ENCODE assay signal across 16 cellular contexts in the genomic region with DNA sequence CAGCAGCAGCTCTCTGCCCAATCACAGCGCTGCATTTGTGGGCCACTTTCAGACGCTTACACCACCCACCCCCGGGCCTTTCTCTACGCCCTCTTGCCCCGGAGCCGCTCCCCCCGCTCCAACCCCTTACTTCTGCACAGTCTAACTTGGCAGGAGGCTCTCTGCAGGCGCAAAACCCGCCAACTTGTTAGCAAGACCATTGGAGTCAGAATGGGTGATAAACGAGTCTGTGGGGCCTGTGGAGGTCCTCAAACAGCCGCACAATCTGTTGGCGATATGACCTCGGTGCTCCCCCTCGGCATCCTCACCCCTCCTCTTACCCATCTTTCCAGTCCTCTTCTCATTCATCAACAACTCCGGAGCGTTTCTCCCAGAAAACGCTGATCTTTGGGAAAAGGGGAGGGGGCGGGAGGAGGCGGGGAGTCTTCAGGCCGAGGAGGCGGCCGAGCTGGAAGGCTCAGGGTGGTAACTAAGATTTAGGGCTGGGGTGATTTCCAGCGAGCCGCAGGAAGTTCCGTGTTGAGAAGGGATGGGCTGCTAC. TPM values are rescaled to one million over a fixed set of nuclear protein-coding genes. Genes with fewer than 3 reads are reported as not detected.
DNase-seq lines count a peak whose midpoint lies in the region; ATAC-seq and TF ChIP-seq lines count a peak whose summit lies in the region.
"Had no signal": no experiment of that assay in that cellular context is flagged by ENCODE, and none has a peak within 500 bp of the region (broad histone marks: within the 10 kb centered on the region; RNA-seq: fewer than 3 reads in every experiment).

No MANE protein-coding gene starts in this region.

- H3K36me3 ChIP-seq in thoracic aorta (no peaks in the 10 kb centered on the region), PC-9 (ENCODE audit: low read depth) (no peaks in the 10 kb centered on the region)
- no peaks in the 10 kb centered on the region for H3K36me3 ChIP-seq in CD4-positive, alpha-beta memory T cell (ENCODE audit: insufficient read depth, low read length)
- H3K36me3 ChIP-seq: thyroid gland had no signal

- H3K27ac ChIP-seq in layer of hippocampus (ENCODE audit: low read depth, low read length) (peak overlapping the region; percentile 81), thoracic aorta (no peak overlapping the region), PC-9 (no peak overlapping the region)
- no peak overlapping the region for H3K27ac ChIP-seq in CD4-positive, alpha-beta memory T cell (ENCODE audit: low read depth, low read length)
- H3K27ac ChIP-seq: C4-2B, thyroid gland had no signal

- H3K36me3 Mint-ChIP-seq in activated naive CD4-positive, alpha-beta T cell treated with anti-CD3 and anti-CD28 coated beads, Interleukin-2, amount 50 U/mL, for 24 hours = peaks cover 7% of the 10 kb centered on the region
- peaks cover 5% of the 10 kb centered on the region for H3K36me3 Mint-ChIP-seq in activated naive CD4-positive, alpha-beta T cell treated with anti-CD3 and anti-CD28 coated beads for 36 hours (ENCODE audit: low read depth)
- H3K36me3 Mint-ChIP-seq in CD4-positive, alpha-beta memory T cell = peaks cover 0 to 4% of the 10 kb centered on the region in 2 donors

- no TSS peak for BruUV-seq in PC-9 (replicated peaks; lab: Mats Ljungman, UMichigan)

- H3K27me3 Mint-ChIP-seq in activated naive CD4-positive, alpha-beta T cell treated with anti-CD3 and anti-CD28 coated beads, Interleukin-2, amount 50 U/mL, for 24 hours = peaks cover 66% of the 10 kb centered on the region
- peaks cover 78% of the 10 kb centered on the region for H3K27me3 Mint-ChIP-seq in activated naive CD4-positive, alpha-beta T cell treated with anti-CD3 and anti-CD28 coated beads for 36 hours (ENCODE audit: low read depth)
- H3K27me3 Mint-ChIP-seq in CD4-positive, alpha-beta memory T cell = peaks cover 62 to 69% of the 10 kb centered on the region in 2 donors

- H3K4me3 Mint-ChIP-seq in activated naive CD4-positive, alpha-beta T cell treated with anti-CD3 and anti-CD28 coated beads, Interleukin-2, amount 50 U/mL, for 24 hours = no peak overlapping the region
- H3K4me3 Mint-ChIP-seq in activated naive CD4-positive, alpha-beta T cell treated with anti-CD3 and anti-CD28 coated beads for 36 hours = no peak overlapping the region
- H3K4me3 Mint-ChIP-seq in CD4-positive, alpha-beta memory T cell = peak overlapping the region in 4 of 8 donors; percentile 6 to 61 (median 52)

- no peak for DNase-seq in activated naive CD4-positive, alpha-beta T cell treated with anti-CD3 and anti-CD28 coated beads for 36 hours
- DNase-seq in anterior cingulate cortex (lab: John Stamatoyannopoulos, UW) = peak in 50 of 58 donors; percentile 14 to 84 (median 54)
- no peak for DNase-seq in thoracic aorta (ENCODE audit: low spot score)
- DNase-seq in PC-9 = no peak
- no peak for DNase-seq in CD4-positive, alpha-beta memory T cell
- no peak for DNase-seq in NCI-H526 treated with DMSO at 0.1 percent for 48 hours (lab: John Stamatoyannopoulos, UW)
- DNase-seq: activated effector memory CD4-positive, alpha-beta T cell treated with anti-CD3 and anti-CD28 coated beads, Interleukin-2, amount 50 U/mL, for 16 hours; GOT3; NCI-H2171; thyroid gland had no signal

- no peak overlapping the region for H2AFZ ChIP-seq in PC-9

- H3K27me3 ChIP-seq in layer of hippocampus (ENCODE audit: control insufficient read depth, insufficient read depth, low read length) (peaks cover 18% of the 10 kb centered on the region), thoracic aorta (replicated peaks; ENCODE audit: insufficient read depth) (peaks cover 37% of the 10 kb centered on the region), PC-9 (ENCODE audit: insufficient read depth, low read depth) (peaks cover 59% of the 10 kb centered on the region)
- peaks cover 50% of the 10 kb centered on the region for H3K27me3 ChIP-seq in CD4-positive, alpha-beta memory T cell (ENCODE audit: insufficient read depth, low read length)

- H3K4me3 ChIP-seq in thoracic aorta (peak overlapping the region; percentile 35), PC-9 (no peak overlapping the region)
- H3K4me3 ChIP-seq in CD4-positive, alpha-beta memory T cell (ENCODE audit: low read length in 2 of 2) = no peak overlapping the region
- H3K4me3 ChIP-seq: thyroid gland had no signal

- H3K4me1 ChIP-seq in thoracic aorta (ENCODE audit: control insufficient read depth in 1 of 2, low read depth in 2 of 2) (peaks cover 18 to 34% of the 10 kb centered on the region in 2 donors), PC-9 (replicated peaks; ENCODE audit: insufficient read depth) (no peaks in the 10 kb centered on the region)
- H3K4me1 ChIP-seq in CD4-positive, alpha-beta memory T cell (ENCODE audit: insufficient read depth, low read length) = peaks cover 17% of the 10 kb centered on the region

- TF ChIP-seq CTCF in thoracic aorta (IDR thresholded peaks at IDR 0.05) (no peak), PC-9 (conservative IDR thresholded peaks at IDR 0.05) (no peak)

- POLR2A ChIA-PET in PC-9 (lab: Charles Lee; ENCODE audit: unreplicated experiment) = no interaction called here
- POLR2A ChIA-PET in CD4-positive, alpha-beta memory T cell (lab: Charles Lee; ENCODE audit: partially characterized antibody) = no interaction called here

- H3F3A ChIP-seq in PC-9 (ENCODE audit: insufficient read depth, low read depth) = no peaks in the 10 kb centered on the region

- no peaks in the 10 kb centered on the region for H4K20me1 ChIP-seq in PC-9 (ENCODE audit: insufficient read depth)

- H3K9me3 Mint-ChIP-seq in activated naive CD4-positive, alpha-beta T cell treated with anti-CD3 and anti-CD28 coated beads, Interleukin-2, amount 50 U/mL, for 24 hours = peaks cover 14% of the 10 kb centered on the region
- no peaks in the 10 kb centered on the region for H3K9me3 Mint-ChIP-seq in activated naive CD4-positive, alpha-beta T cell treated with anti-CD3 and anti-CD28 coated beads for 36 hours
- peaks cover 0 to 49% (median 19%) of the 10 kb centered on the region in 8 donors for H3K9me3 Mint-ChIP-seq in CD4-positive, alpha-beta memory T cell

- peak overlapping the region; percentile 8 for H3K27ac Mint-ChIP-seq in activated naive CD4-positive, alpha-beta T cell treated with anti-CD3 and anti-CD28 coated beads, Interleukin-2, amount 50 U/mL, for 24 hours
- H3K27ac Mint-ChIP-seq in activated naive CD4-positive, alpha-beta T cell treated with anti-CD3 and anti-CD28 coated beads for 36 hours = no peak overlapping the region
- H3K27ac Mint-ChIP-seq in CD4-positive, alpha-beta memory T cell = peak overlapping the region in 1 of 7 donors; percentile 4

- H3K79me2 ChIP-seq in PC-9 (ENCODE audit: low read depth) = no peaks in the 10 kb centered on the region

- no peak for ATAC-seq in thoracic aorta (ENCODE audit: insufficient number of reproducible peaks, low FRiP score, low read depth)
- ATAC-seq: esophagus mucosa had no signal

- H3K9me2 ChIP-seq in PC-9 (ENCODE audit: insufficient read depth) = no peaks in the 10 kb centered on the region

- H3K4me2 ChIP-seq in PC-9 = no peak overlapping the region

- CTCF ChIA-PET in activated naive CD4-positive, alpha-beta T cell treated with anti-CD3 and anti-CD28 coated beads for 36 hours (lab: Charles Lee) = no interaction called here
- CTCF ChIA-PET in PC-9 (lab: Charles Lee) = no interaction called here
- CTCF ChIA-PET in CD4-positive, alpha-beta memory T cell (lab: Charles Lee; ENCODE audit: partially characterized antibody) = no interaction called here

- H3K9me3 ChIP-seq in thoracic aorta = no peaks in the 10 kb centered on the region
- H3K9me3 ChIP-seq in PC-9 (ENCODE audit: insufficient read depth, low read depth) = no peaks in the 10 kb centered on the region
- H3K9me3 ChIP-seq in CD4-positive, alpha-beta memory T cell (ENCODE audit: control insufficient read depth in 1 of 2, low read length in 2 of 2) = no peaks in the 10 kb centered on the region
- H3K9me3 ChIP-seq: thyroid gland had no signal

- intact Hi-C loops in activated naive CD4-positive, alpha-beta T cell treated with anti-CD3 and anti-CD28 coated beads for 36 hours (cut with micrococcal nuclease) = loop anchor here (5.0 kb wide), 1 partner anchor 479 kb away; no protein-coding TSS in a partner anchor
- intact Hi-C loops in PC-9 (cut with micrococcal nuclease; ENCODE audit: unreplicated experiment) = no loop called here
- intact Hi-C loops in CD4-positive, alpha-beta memory T cell (cut with micrococcal nuclease) = no loop called here

- peaks cover 18% of the 10 kb centered on the region for H3K4me1 Mint-ChIP-seq in activated naive CD4-positive, alpha-beta T cell treated with anti-CD3 and anti-CD28 coated beads, Interleukin-2, amount 50 U/mL, for 24 hours
- H3K4me1 Mint-ChIP-seq in activated naive CD4-positive, alpha-beta T cell treated with anti-CD3 and anti-CD28 coated beads for 36 hours (ENCODE audit: low read depth) = peaks cover 31% of the 10 kb centered on the region
- peaks cover 15 to 34% (median 24%) of the 10 kb centered on the region in 4 donors for H3K4me1 Mint-ChIP-seq in CD4-positive, alpha-beta memory T cell

RNA-seq across cellular contexts. Expression of gene SOX21, which starts 4.2 kb away (rescaled TPM):
- total RNA-seq in activated naive CD4-positive, alpha-beta T cell treated with anti-CD3 and anti-CD28 coated beads for 36 hours = not detected
- total RNA-seq in thoracic aorta (under 1 TPM in 1 of 2 donors, not detected in 1; 0.28 TPM), PC-9 (2021) (not detected in 2 replicates)
- not detected for total RNA-seq in CD4-positive, alpha-beta memory T cell
- not detected for polyA plus RNA-seq in CD4-positive, alpha-beta memory T cell
- total RNA-seq: mesenteric fat pad; T-helper 1 cell treated with Interleukin-12 subunit alpha and Interleukin-12 subunit beta and Interleukin-4 antibody, amounts not matched to agents 30 ng/mL and 1 ng/mL, for 36 hours had no signal

Comparison
In these comparisons a context has a peak if more than half of its experiments do, and no peak if none do; other contexts are left out.
1. DNase-seq: peak in anterior cingulate cortex (50 of 58); none in activated naive CD4-positive, alpha-beta T cell treated with anti-CD3 and anti-CD28 coated beads for 36 hours (single experiment), thoracic aorta (single experiment), PC-9 (0 of 2), CD4-positive, alpha-beta memory T cell (0 of 5) and NCI-H526 treated with DMSO at 0.1 percent for 48 hours (single experiment).